Comparison of ENCODE assay signal across 11 cellular contexts in genomic region chr2:144504191-144504590, GRCh38. TPM values are rescaled to one million over a fixed set of nuclear protein-coding genes. Genes with fewer than 3 reads are reported as not detected.
DNase-seq lines count a peak whose midpoint lies in the region; ATAC-seq and TF ChIP-seq lines count a peak whose summit lies in the region.
"Had no signal": no experiment of that assay in that cellular context is flagged by ENCODE, and none has a peak within 500 bp of the region (broad histone marks: within the 10 kb centered on the region; RNA-seq: fewer than 3 reads in every experiment).

No MANE protein-coding gene starts in this region.

- intact Hi-C loops in sigmoid colon (cut with DNase I), result loop anchor here (10.0 kb wide), 1 partner anchor 1069 kb away; no protein-coding TSS in a partner anchor

- CTCF ChIA-PET in CD8-positive, alpha-beta memory T cell (lab: Charles Lee), result no interaction called here

- POLR2A ChIA-PET in CD8-positive, alpha-beta memory T cell (lab: Charles Lee), result no interaction called here

- no peak for TF ChIP-seq EP300 in sigmoid colon (IDR thresholded peaks at IDR 0.05)

- WGBS in sigmoid colon, 2 donors, result 29 to 63% methylated on average over 4 of the region's 4 CpGs

- H3K4me3 ChIP-seq in CD8-positive, alpha-beta memory T cell (ENCODE audit: low read length), result no peak overlapping the region
- H3K4me3 ChIP-seq in astrocyte of the spinal cord (ENCODE audit: low read depth, low read length) (no peak overlapping the region), sigmoid colon (no peak overlapping the region)

- H3K27me3 ChIP-seq in CD8-positive, alpha-beta memory T cell (ENCODE audit: insufficient read depth, low read length, poor library complexity, severe bottlenecking), result no peaks in the 10 kb centered on the region
- H3K27me3 ChIP-seq in sigmoid colon, result no peaks in the 10 kb centered on the region

- H3K4me1 Mint-ChIP-seq in CD8-positive, alpha-beta memory T cell, result peaks cover 44 to 59% (median 59%) of the 10 kb centered on the region in 3 donors

- H3K27me3 Mint-ChIP-seq in CD8-positive, alpha-beta memory T cell, result no peaks in the 10 kb centered on the region
- H3K27me3 Mint-ChIP-seq: activated naive CD8-positive, alpha-beta T cell had no signal

- DNase-seq in CD8-positive, alpha-beta memory T cell, result no peak
- DNase-seq in astrocyte of the spinal cord (ENCODE audit: low read depth, low spot score), result no peak
- DNase-seq in iPS-NIHi11 (ENCODE audit: low spot score), result peak; percentile 52
- DNase-seq in sigmoid colon, result no peak
- DNase-seq in stimulated activated CD4-positive, alpha-beta T cell treated with anti-CD3 and anti-CD28 coated beads, Interleukin-4, amount 100 ng/mL, for 24 hours, result no peak
- DNase-seq in stimulated activated naive CD4-positive, alpha-beta T cell treated with Interleukin-2 at 50 U/mL for 16 hours (lab: John Stamatoyannopoulos, UW), result no peak
- no peak for DNase-seq in activated CD4-positive, alpha-beta T cell treated with anti-CD3 and anti-CD28 coated beads for 4 hours
- DNase-seq: NCI-H526 treated with DMSO at 0.1 percent for 48 hours; stimulated activated naive CD8-positive, alpha-beta T cell treated with anti-CD3 and anti-CD28 coated beads, Interleukin-15, amount 100 ng/mL, for 72 hours had no signal

- ATAC-seq in GM21528 (IDR thresholded peaks at IDR 0.05; ENCODE audit: low FRiP score, unreplicated experiment), result no peak
- ATAC-seq: stimulated activated naive CD8-positive, alpha-beta T cell treated with anti-CD3 and anti-CD28 coated beads, Interleukin-15, amount 100 ng/mL, for 72 hours had no signal

- H3K4me1 ChIP-seq in CD8-positive, alpha-beta memory T cell (ENCODE audit: insufficient read depth, low read length), result peaks cover 30% of the 10 kb centered on the region
- H3K4me1 ChIP-seq in sigmoid colon, result peaks cover 0 to 22% (median 6%) of the 10 kb centered on the region in 4 donors

- no peaks in the 10 kb centered on the region for H3K9me3 Mint-ChIP-seq in CD8-positive, alpha-beta memory T cell
- H3K9me3 Mint-ChIP-seq: stimulated activated naive CD8-positive, alpha-beta T cell treated with anti-CD3 and anti-CD28 coated beads, Interleukin-15, amount 100 ng/mL, for 72 hours had no signal

- TF ChIP-seq POLR2A in sigmoid colon (IDR thresholded peaks at IDR 0.05), result no peak

- no peaks in the 10 kb centered on the region for H3K36me3 ChIP-seq in CD8-positive, alpha-beta memory T cell (ENCODE audit: insufficient read depth, low read length)
- no peaks in the 10 kb centered on the region for H3K36me3 ChIP-seq in sigmoid colon

- in situ Hi-C loops in astrocyte of the spinal cord (cut with HindIII; ENCODE audit: low sequenced_read_pairs), result no loop called here

- peaks cover 0 to 6% (median 4%) of the 10 kb centered on the region in 3 donors for H3K36me3 Mint-ChIP-seq in CD8-positive, alpha-beta memory T cell
- H3K36me3 Mint-ChIP-seq: activated naive CD8-positive, alpha-beta T cell had no signal

- H3K27ac ChIP-seq in CD8-positive, alpha-beta memory T cell (ENCODE audit: low read depth, low read length), result no peak overlapping the region
- H3K27ac ChIP-seq in sigmoid colon, result peak overlapping the region; percentile 41 to 85 (median 58)

- peak overlapping the region in 5 of 7 donors; percentile 55 to 85 (median 61) for H3K4me3 Mint-ChIP-seq in CD8-positive, alpha-beta memory T cell
- H3K4me3 Mint-ChIP-seq: activated naive CD8-positive, alpha-beta T cell; stimulated activated naive CD8-positive, alpha-beta T cell treated with anti-CD3 and anti-CD28 coated beads, Interleukin-15, amount 100 ng/mL, for 72 hours had no signal

- TF ChIP-seq CTCF in astrocyte of the spinal cord (IDR thresholded peaks at IDR 0.05; ENCODE audit: low read depth, low read length) (peak; percentile 7), sigmoid colon (IDR thresholded peaks at IDR 0.05) (no peak)

- H3K9me3 ChIP-seq in CD8-positive, alpha-beta memory T cell (ENCODE audit: low read length), result no peaks in the 10 kb centered on the region
- no peaks in the 10 kb centered on the region for H3K9me3 ChIP-seq in sigmoid colon

- peak overlapping the region; percentile 52 to 90 (median 71) for H3K27ac Mint-ChIP-seq in CD8-positive, alpha-beta memory T cell
- H3K27ac Mint-ChIP-seq: activated naive CD8-positive, alpha-beta T cell; stimulated activated naive CD8-positive, alpha-beta T cell treated with anti-CD3 and anti-CD28 coated beads, Interleukin-15, amount 100 ng/mL, for 72 hours had no signal

RNA-seq across cellular contexts. Expression of gene ZEB2, which starts 15.7 kb away (rescaled TPM):
- 10 to 100 TPM; 32.7 to 35.8 TPM for total RNA-seq in CD8-positive, alpha-beta memory T cell
- 20.6 TPM for polyA plus RNA-seq in CD8-positive, alpha-beta memory T cell
- 10 to 100 TPM; 51.0 to 70.6 (median 61.3) TPM for total RNA-seq in sigmoid colon
- polyA plus RNA-seq in sigmoid colon, result 10 to 100 TPM in 2 of 3 donors, 1 to 10 TPM in 1; 8.1 to 19.8 (median 17.6) TPM
